Comparison of ENCODE assay signal across 17 cellular contexts in genomic region chr10:3691482-3691881, GRCh38.
DNase-seq lines count a peak whose midpoint lies in the region; ATAC-seq, FAIRE-seq and TF ChIP-seq lines count a peak whose summit lies in the region.
"Had no signal": no experiment of that assay in that cellular context is flagged by ENCODE, and none has a peak within 500 bp of the region (broad histone marks: within the 10 kb centered on the region; RNA-seq: fewer than 3 reads in every experiment).

No MANE protein-coding gene starts in this region.

- H3F3A ChIP-seq in GM23338 (replicated peaks; ENCODE audit: low read depth) = no peaks in the 10 kb centered on the region

- H3K27me3 Mint-ChIP-seq in GM23338 (ENCODE audit: insufficient read depth, low read depth, poor library complexity) = peaks cover 1% of the 10 kb centered on the region

- TF ChIP-seq EP300 in K562 (IDR thresholded peaks at IDR 0.05; ENCODE audit: low read length) = no peak

- CTCF ChIA-PET in K562 (lab: Yijun Ruan, JAX; ENCODE audit: low intra/inter-chr PET ratio) = no interaction called here

- H3K4me1 ChIP-seq in GM23338 (ENCODE audit: insufficient read depth) (peaks cover 3% of the 10 kb centered on the region; the same call in 1 of the 2 replicates), K562 (replicated peaks in 1 of 2; ENCODE audit: control insufficient read depth in 2 of 2, insufficient read depth in 2 of 2, low read length in 2 of 2) (peaks cover 0 to 10% of the 10 kb centered on the region in 2 experiments; a peak in 1 of 5 replicates), gastrocnemius medialis (no peaks in the 10 kb centered on the region)

- no peaks in the 10 kb centered on the region for H3K9me3 Mint-ChIP-seq in GM23338
- H3K9me3 Mint-ChIP-seq: HFFc6 had no signal

- H3K4me3 Mint-ChIP-seq in GM23338 = no peak overlapping the region
- H3K4me3 Mint-ChIP-seq: CD14-positive monocyte, HFFc6 had no signal

- H3K9ac ChIP-seq in K562 (ENCODE audit: insufficient read depth in 1 of 2, low read depth in 2 of 2, low read length in 2 of 2) = no peak overlapping the region

- peaks cover 14% of the 10 kb centered on the region; the same call in 2 of the 3 replicates for H3K4me1 Mint-ChIP-seq in GM23338
- H3K4me1 Mint-ChIP-seq: CD14-positive monocyte had no signal

- no peak for TF ChIP-seq CTCF in GM23338 (conservative IDR thresholded peaks at IDR 0.05; ENCODE audit: low read depth in 2 of 2)
- no peak for TF ChIP-seq CTCF in K562 (IDR thresholded peaks at IDR 0.05 in 2 of 3, conservative IDR thresholded peaks at IDR 0.05 in 1 of 3; ENCODE audit: insufficient read depth in 2 of 3, low read depth in 1 of 3, low read length in 3 of 3)
- no peak for TF ChIP-seq CTCF in gastrocnemius medialis (IDR thresholded peaks at IDR 0.05 in 4 of 5, conservative IDR thresholded peaks at IDR 0.05 in 1 of 5)

- no peaks in the 10 kb centered on the region for H3K36me3 Mint-ChIP-seq in GM23338 (ENCODE audit: low read depth)
- H3K36me3 Mint-ChIP-seq: CD14-positive monocyte had no signal

- no peak overlapping the region for H3K27ac Mint-ChIP-seq in GM23338
- H3K27ac Mint-ChIP-seq: CD14-positive monocyte, HFFc6 had no signal

- H3K79me2 ChIP-seq in GM23338 (replicated peaks; ENCODE audit: insufficient read depth) (no peaks in the 10 kb centered on the region), K562 (ENCODE audit: control insufficient read depth, insufficient read depth, low read length) (no peaks in the 10 kb centered on the region)

- H3K27ac ChIP-seq in GM23338 (ENCODE audit: low read depth) (no peak overlapping the region), K562 (ENCODE audit: extremely low read depth, low read depth, low read length) (no peak overlapping the region), gastrocnemius medialis (no peak overlapping the region)
- H3K27ac ChIP-seq: SK-N-MC had no signal

- BruUV-seq in K562 (replicated peaks; lab: Mats Ljungman, UMichigan) = no TSS peak

- ATAC-seq in GM23338 (no peak), K562 (no peak), gastrocnemius medialis (peak; percentile 90 to 96), GM19467 (IDR thresholded peaks at IDR 0.05; ENCODE audit: unreplicated experiment) (no peak)

- peaks cover 11% of the 10 kb centered on the region; the same call in 1 of the 2 replicates for H3K9me2 ChIP-seq in GM23338 (ENCODE audit: insufficient read depth)

- H2AFZ ChIP-seq in GM23338 (0 out of 2 replicates have a peak overlapping the region, but pooled peaks have one; percentile 11), K562 (ENCODE audit: low read depth, low read length) (no peak overlapping the region)

- no peak for DNase-seq in GM23338 (ENCODE audit: low spot score)
- peak; percentile 6 for DNase-seq in LHCN-M2 (ENCODE audit: low read depth)
- no peak for DNase-seq in K562 (ENCODE audit: extremely low read depth in 1 of 4, low spot score in 3 of 4)
- peak; percentile 13 to 20 for DNase-seq in gastrocnemius medialis
- no peak for DNase-seq in NCI-H2029 (lab: John Stamatoyannopoulos, UW)
- no peak for DNase-seq in NCI-H69 (lab: John Stamatoyannopoulos, UW)
- DNase-seq: ACHN, AML-193, HFFc6, NCI-H1105 treated with DMSO at 0.1 percent for 48 hours, NCI-H187, NCI-H2171, NCI-H446 had no signal

- POLR2A ChIA-PET in K562 (lab: Yijun Ruan, JAX) = interaction anchor here (0.6 to 1.5 kb wide), 2 partner anchors 38 to 66 kb away, joined by 4 read pairs; no protein-coding TSS in a partner anchor

- WGBS in K562 (ENCODE audit: insufficient coverage, low coverage, missing lambda C conversion rate) = 35% methylated on average over 8 of the region's 8 CpGs

- H4K20me1 ChIP-seq in GM23338 (replicated peaks; ENCODE audit: insufficient read depth) = no peaks in the 10 kb centered on the region
- H4K20me1 ChIP-seq in K562 (replicated peaks; ENCODE audit: control insufficient read depth, insufficient read depth, low read length) = no peaks in the 10 kb centered on the region

- H3K4me2 ChIP-seq in GM23338 (no peak overlapping the region), K562 (ENCODE audit: insufficient read depth, low read length) (no peak overlapping the region)

- H3K4me3 ChIP-seq in GM23338 (no peak overlapping the region), K562 (no peak overlapping the region), gastrocnemius medialis (no peak overlapping the region)
- H3K4me3 ChIP-seq: SK-N-MC had no signal

- no peaks in the 10 kb centered on the region for H3K36me3 ChIP-seq in GM23338 (ENCODE audit: insufficient read depth)
- H3K36me3 ChIP-seq in K562 (ENCODE audit: control insufficient read depth, insufficient read depth, low read length) = no peaks in the 10 kb centered on the region
- no peaks in the 10 kb centered on the region for H3K36me3 ChIP-seq in gastrocnemius medialis

- H3K27me3 ChIP-seq in GM23338 (ENCODE audit: insufficient read depth) = no peaks in the 10 kb centered on the region
- peaks cover 0 to 20% of the 10 kb centered on the region in 2 experiments; a peak in 4 of 5 replicates for H3K27me3 ChIP-seq in K562 (ENCODE audit: control insufficient read depth in 2 of 2, insufficient read depth in 2 of 2, low read length in 2 of 2)
- no peaks in the 10 kb centered on the region for H3K27me3 ChIP-seq in gastrocnemius medialis

- TF ChIP-seq RAD21 in K562 (CRISPR knock-in tag; conservative IDR thresholded peaks at IDR 0.05 in 1 of 2, IDR thresholded peaks at IDR 0.05 in 1 of 2) = no peak

- H3K9me1 ChIP-seq in K562 (ENCODE audit: control insufficient read depth, insufficient read depth, low read length) = no peaks in the 10 kb centered on the region

- H3K9me3 ChIP-seq in K562 (replicated peaks; ENCODE audit: control insufficient read depth, insufficient read depth, low read depth, low read length) = no peaks in the 10 kb centered on the region
- H3K9me3 ChIP-seq in gastrocnemius medialis = no peaks in the 10 kb centered on the region

- in situ Hi-C loops in K562 (cut with MboI) (no loop called here), gastrocnemius medialis (cut with MboI; ENCODE audit: low sequenced_read_pairs in 4 of 4) (no loop called here)

- FAIRE-seq in K562 (lab: Jason Lieb, UNC) = peak; percentile 40
- FAIRE-seq: H1 had no signal

- no peak for TF ChIP-seq POLR2A in K562 (conservative IDR thresholded peaks at IDR 0.05)
- no peak for TF ChIP-seq POLR2A in gastrocnemius medialis (IDR thresholded peaks at IDR 0.05)

- intact Hi-C loops in K562 (cut with micrococcal nuclease) (no loop called here), gastrocnemius medialis (cut with DNase I; ENCODE audit: low total_unique reads) (no loop called here)

TF ChIP-seq in GM23338, 12 proteins besides CTCF, POLR2A, EP300 and RAD21:
- TF ChIP-seq ZNF114 (CRISPR knock-in tag; IDR thresholded peaks at IDR 0.05) = no peak
- TF ChIP-seq REST (IDR thresholded peaks at IDR 0.05; ENCODE audit: unreplicated experiment) = peak; percentile 36

TF ChIP-seq in K562, 482 proteins besides CTCF, POLR2A, EP300 and RAD21:
- peak; percentile 54; the same call in 1 of the 2 replicates for TF ChIP-seq REST (CRISPR knock-in tag; IDR thresholded peaks at IDR 0.05; ENCODE audit: low read depth)
- no peak for TF ChIP-seq PHF21A (IDR thresholded peaks at IDR 0.05; ENCODE audit: borderline replicate concordance, low read depth)

Comparison
In these comparisons a context has a peak if more than half of its experiments do, and no peak if none do; other contexts are left out.
1. ATAC-seq: peak in gastrocnemius medialis (2 of 2); none in GM23338 (single experiment), K562 (single experiment) and GM19467 (single experiment).
2. DNase-seq: peak in LHCN-M2 (single experiment) and gastrocnemius medialis (2 of 2); none in GM23338 (single experiment), K562 (0 of 4), NCI-H2029 (single experiment) and NCI-H69 (single experiment).